8 cellular contexts compared by ENCODE assay signal in genomic region chr1:50968021-50968883, GRCh38. TPM values are rescaled to one million over a fixed set of nuclear protein-coding genes. Genes with fewer than 3 reads are reported as not detected.
DNase-seq lines count a peak whose midpoint lies in the region; ATAC-seq and TF ChIP-seq lines count a peak whose summit lies in the region.

No MANE protein-coding gene starts in this region.

- peak overlapping the region; percentile 87 for H3K27ac ChIP-seq in C4-2B

- DNase-seq in NCI-H748 treated with DMSO at 0.1 percent for 48 hours (lab: John Stamatoyannopoulos, UW) (peak; percentile 91), ecto neural progenitor cell (ENCODE audit: low spot score) (peak; percentile 90), lung microvascular endothelial cell (ENCODE audit: low read depth in 2 of 2) (peak; percentile 94 to 95)
- peak; percentile 82 for DNase-seq in activated CD8-positive, alpha-beta T cell treated with anti-CD3 and anti-CD28 coated beads for 36 hours
- DNase-seq in stimulated activated CD4-positive, alpha-beta T cell treated with anti-CD3 and anti-CD28 coated beads, TNF-alpha, amount 100 ng/mL, for 4 hours (ENCODE audit: low read depth in 3 of 3): peak; percentile 64 to 69 (median 68)

- peak overlapping the region; percentile 96 for H3K27ac Mint-ChIP-seq in activated CD8-positive, alpha-beta T cell treated with anti-CD3 and anti-CD28 coated beads for 36 hours

- peak; percentile 71 for TF ChIP-seq CTCF in C4-2B (conservative IDR thresholded peaks at IDR 0.05)
- TF ChIP-seq CTCF in activated CD8-positive, alpha-beta T cell treated with anti-CD3 and anti-CD28 coated beads for 36 hours (IDR thresholded peaks at IDR 0.05): peak; percentile 49

- CTCF ChIA-PET in activated CD8-positive, alpha-beta T cell treated with anti-CD3 and anti-CD28 coated beads for 36 hours (lab: Charles Lee): interaction anchor here (0.6 to 3.7 kb wide), 6 partner anchors 8 to 221 kb away, joined by 3 to 26 read pairs (median 6); partner anchors contain the start of gene FAF1

- POLR2A ChIA-PET in activated CD8-positive, alpha-beta T cell treated with anti-CD3 and anti-CD28 coated beads for 36 hours (lab: Charles Lee): interaction anchor here (0.6 to 4.2 kb wide), 6 partner anchors 8 to 1953 kb away, joined by 3 to 46 read pairs (median 4); partner anchors contain the start of genes ECHDC2 and FAF1

- peaks cover 1% of the 10 kb centered on the region for H3K27me3 Mint-ChIP-seq in activated CD8-positive, alpha-beta T cell treated with anti-CD3 and anti-CD28 coated beads for 36 hours

- H3K9me3 Mint-ChIP-seq in activated CD8-positive, alpha-beta T cell treated with anti-CD3 and anti-CD28 coated beads for 36 hours: no peaks in the 10 kb centered on the region

- H3K4me1 Mint-ChIP-seq in activated CD8-positive, alpha-beta T cell treated with anti-CD3 and anti-CD28 coated beads for 36 hours (ENCODE audit: low read depth): peaks cover 21% of the 10 kb centered on the region

- ATAC-seq in GM19395 (IDR thresholded peaks at IDR 0.05; ENCODE audit: unreplicated experiment) (peak; percentile 67), HG03565 (IDR thresholded peaks at IDR 0.05; ENCODE audit: unreplicated experiment) (peak; percentile 40)
- ATAC-seq in activated CD8-positive, alpha-beta T cell treated with anti-CD3 and anti-CD28 coated beads for 36 hours: peak; percentile 80

- H3K4me3 Mint-ChIP-seq in activated CD8-positive, alpha-beta T cell treated with anti-CD3 and anti-CD28 coated beads for 36 hours: peak overlapping the region; percentile 88

- H3K36me3 Mint-ChIP-seq in activated CD8-positive, alpha-beta T cell treated with anti-CD3 and anti-CD28 coated beads for 36 hours (ENCODE audit: low read depth): peaks cover 1% of the 10 kb centered on the region

- intact Hi-C loops in activated CD8-positive, alpha-beta T cell treated with anti-CD3 and anti-CD28 coated beads for 36 hours (cut with micrococcal nuclease): no loop called here

RNA-seq across cellular contexts. Expression of gene CDKN2C, which starts 1.8 kb away (rescaled TPM):
- 10 to 100 TPM; 18.4 to 20.7 TPM for total RNA-seq in activated CD8-positive, alpha-beta T cell treated with anti-CD3 and anti-CD28 coated beads for 36 hours
- total RNA-seq in lung microvascular endothelial cell: 12.2 and 17.1 TPM in 2 replicates

RNA-seq across cellular contexts. Expression of gene FAF1, which starts 8.2 kb away (rescaled TPM):
- total RNA-seq in activated CD8-positive, alpha-beta T cell treated with anti-CD3 and anti-CD28 coated beads for 36 hours: 10 to 100 TPM; 82.2 to 87.0 TPM
- 15.3 and 21.2 TPM in 2 replicates for total RNA-seq in lung microvascular endothelial cell

Comparison
In these comparisons a context has a peak if more than half of its experiments do, and no peak if none do; other contexts are left out.
1. Peak in every context shown above with its lines: DNase-seq, ATAC-seq and H3K27ac ChIP-seq.